Comparison of ENCODE assay signal across 8 cellular contexts in genomic region chr22:23220485-23221350, GRCh38. TPM values are rescaled to one million over a fixed set of nuclear protein-coding genes. Genes with fewer than 3 reads are reported as not detected.
DNase-seq lines count a peak whose midpoint lies in the region; ATAC-seq and TF ChIP-seq lines count a peak whose summit lies in the region.

No MANE protein-coding gene starts in this region.

- H3K4me3 Mint-ChIP-seq in T-helper 17 cell (peak overlapping the region; percentile 96), glutamatergic neuron (ENCODE audit: unreplicated experiment) (peak overlapping the region; percentile 59)

- no peak overlapping the region for H3K4me3 ChIP-seq in aorta (ENCODE audit: low read length in 2 of 2)

- no peaks in the 10 kb centered on the region for H3K9me3 ChIP-seq in T-helper 17 cell (ENCODE audit: control insufficient read depth, low read length, poor library complexity, severe bottlenecking)
- H3K9me3 ChIP-seq in aorta (ENCODE audit: control insufficient read depth, low read length) = no peaks in the 10 kb centered on the region

- H3K36me3 ChIP-seq in aorta (ENCODE audit: control insufficient read depth in 1 of 2, insufficient read depth in 2 of 2, low read length in 1 of 2) = no peaks in the 10 kb centered on the region

- peak; percentile 84 for DNase-seq in CD1c-positive myeloid dendritic cell (ENCODE audit: extremely low spot score)
- no peak for DNase-seq in T-helper 17 cell
- no peak for DNase-seq in glutamatergic neuron
- DNase-seq in aorta = peak in 1 of 2 donors; percentile 54
- no peak for DNase-seq in hepatic stellate cell (ENCODE audit: low spot score)

- ATAC-seq in GM19463 (IDR thresholded peaks at IDR 0.05; ENCODE audit: unreplicated experiment) (peak; percentile 36), T-helper 17 cell (peak; percentile 55), aorta (ENCODE audit: low FRiP score) (peak; percentile 9), GM18907 (IDR thresholded peaks at IDR 0.05; ENCODE audit: unreplicated experiment) (no peak), GM18498 (IDR thresholded peaks at IDR 0.05; ENCODE audit: unreplicated experiment) (no peak)

- peaks cover 4 to 12% of the 10 kb centered on the region in 2 donors for H3K4me1 ChIP-seq in aorta (ENCODE audit: control insufficient read depth in 1 of 2, insufficient read depth in 2 of 2, low read length in 2 of 2)

- intact Hi-C loops in aorta (cut with DNase I) = no loop called here

- peaks cover 26% of the 10 kb centered on the region for H3K9me3 Mint-ChIP-seq in glutamatergic neuron (ENCODE audit: unreplicated experiment)

- H3K4me1 Mint-ChIP-seq in T-helper 17 cell = peaks cover 82% of the 10 kb centered on the region
- H3K4me1 Mint-ChIP-seq in glutamatergic neuron (ENCODE audit: low read depth, unreplicated experiment) = peaks cover 92% of the 10 kb centered on the region

- H3K27ac Mint-ChIP-seq in T-helper 17 cell (peak overlapping the region; percentile 93), glutamatergic neuron (ENCODE audit: unreplicated experiment) (peak overlapping the region; percentile 96)

- no peak overlapping the region for H3K27ac ChIP-seq in aorta (ENCODE audit: low read depth in 1 of 2, low read length in 2 of 2)

- H3K36me3 Mint-ChIP-seq in T-helper 17 cell (ENCODE audit: low read depth) = no peaks in the 10 kb centered on the region
- no peaks in the 10 kb centered on the region for H3K36me3 Mint-ChIP-seq in glutamatergic neuron (ENCODE audit: unreplicated experiment)

- H3K27me3 ChIP-seq in aorta (ENCODE audit: control insufficient read depth in 1 of 2, insufficient read depth in 2 of 2, low read length in 1 of 2) = no peaks in the 10 kb centered on the region

- WGBS in aorta, 2 donors = 76 to 81% methylated on average over 11 of the region's 11 CpGs

- H3K27me3 Mint-ChIP-seq in T-helper 17 cell (no peaks in the 10 kb centered on the region), glutamatergic neuron (ENCODE audit: unreplicated experiment) (peaks cover 21% of the 10 kb centered on the region)

- TF ChIP-seq CTCF in glutamatergic neuron (IDR thresholded peaks at IDR 0.05; ENCODE audit: partially characterized antibody, unreplicated experiment) = no peak

RNA-seq across cellular contexts. Expression of gene BCR, which starts 40.4 kb away (rescaled TPM):
- 10 to 100 TPM; 91.8 to 93.2 TPM for total RNA-seq in T-helper 17 cell
- total RNA-seq in glutamatergic neuron (ENCODE audit: unreplicated experiment) = 268 TPM
- 100 to 1,000 TPM; 113 to 120 TPM for total RNA-seq in aorta
- 10 to 100 TPM in 1 of 2 donors, 1 to 10 TPM in 1; 5.3 to 30.1 TPM for polyA plus RNA-seq in aorta

Comparison
In these comparisons a context has a peak if more than half of its experiments do, and no peak if none do; other contexts are left out.
1. ATAC-seq: peak in GM19463 (single experiment), T-helper 17 cell (single experiment) and aorta (single experiment); none in GM18907 (single experiment) and GM18498 (single experiment).